In genomic region chr5:99116526-99116925, GRCh38 we compare ENCODE assay signal across 3 cellular contexts.
TF ChIP-seq lines count a peak whose summit lies in the region.

No MANE protein-coding gene starts in this region.

TF ChIP-seq in HepG2, 621 proteins besides CTCF, POLR2A, EP300 and RAD21:
- TF ChIP-seq RBAK (CRISPR knock-in tag; IDR thresholded peaks at IDR 0.05) = no peak
- peak; percentile 98 for TF ChIP-seq ATF7 (IDR thresholded peaks at IDR 0.05)
- no peak for TF ChIP-seq ATF7 (CRISPR knock-in tag; IDR thresholded peaks at IDR 0.05)
- TF ChIP-seq MAF1 (CRISPR knock-in tag; IDR thresholded peaks at IDR 0.05; ENCODE audit: borderline replicate concordance) = no peak
- TF ChIP-seq CREB1 (IDR thresholded peaks at IDR 0.05) = peak; percentile 92
- TF ChIP-seq CREB1 (CRISPR knock-in tag; IDR thresholded peaks at IDR 0.05) = no peak
- no peak for TF ChIP-seq TOE1 (CRISPR knock-in tag; IDR thresholded peaks at IDR 0.05)
- no peak for TF ChIP-seq KLF12 (CRISPR knock-in tag; IDR thresholded peaks at IDR 0.05; ENCODE audit: borderline replicate concordance)
- TF ChIP-seq SOX6 (IDR thresholded peaks at IDR 0.05) = no peak
- TF ChIP-seq SOX6 (CRISPR knock-in tag; IDR thresholded peaks at IDR 0.05) = no peak

TF ChIP-seq in GM12878, 131 proteins besides CTCF, POLR2A, EP300 and RAD21:
- no peak for TF ChIP-seq YBX1 (IDR thresholded peaks at IDR 0.05)
- 0 out of 2 replicates have a peak, but pooled peaks have one; percentile 26 for TF ChIP-seq ATF7 (IDR thresholded peaks at IDR 0.05; ENCODE audit: low read depth)

TF ChIP-seq in K562, 482 proteins besides CTCF, POLR2A, EP300 and RAD21:
- TF ChIP-seq, protein P1, sequence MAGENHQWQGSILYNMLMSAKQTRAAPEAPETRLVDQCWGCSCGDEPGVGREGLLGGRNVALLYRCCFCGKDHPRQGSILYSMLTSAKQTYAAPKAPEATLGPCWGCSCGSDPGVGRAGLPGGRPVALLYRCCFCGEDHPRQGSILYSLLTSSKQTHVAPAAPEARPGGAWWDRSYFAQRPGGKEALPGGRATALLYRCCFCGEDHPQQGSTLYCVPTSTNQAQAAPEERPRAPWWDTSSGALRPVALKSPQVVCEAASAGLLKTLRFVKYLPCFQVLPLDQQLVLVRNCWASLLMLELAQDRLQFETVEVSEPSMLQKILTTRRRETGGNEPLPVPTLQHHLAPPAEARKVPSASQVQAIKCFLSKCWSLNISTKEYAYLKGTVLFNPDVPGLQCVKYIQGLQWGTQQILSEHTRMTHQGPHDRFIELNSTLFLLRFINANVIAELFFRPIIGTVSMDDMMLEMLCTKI (IDR thresholded peaks at IDR 0.05; ENCODE audit: partially characterized antibody) = no peak
- peak; percentile 70 for TF ChIP-seq ATF7 (IDR thresholded peaks at IDR 0.05)
- TF ChIP-seq, protein P2, sequence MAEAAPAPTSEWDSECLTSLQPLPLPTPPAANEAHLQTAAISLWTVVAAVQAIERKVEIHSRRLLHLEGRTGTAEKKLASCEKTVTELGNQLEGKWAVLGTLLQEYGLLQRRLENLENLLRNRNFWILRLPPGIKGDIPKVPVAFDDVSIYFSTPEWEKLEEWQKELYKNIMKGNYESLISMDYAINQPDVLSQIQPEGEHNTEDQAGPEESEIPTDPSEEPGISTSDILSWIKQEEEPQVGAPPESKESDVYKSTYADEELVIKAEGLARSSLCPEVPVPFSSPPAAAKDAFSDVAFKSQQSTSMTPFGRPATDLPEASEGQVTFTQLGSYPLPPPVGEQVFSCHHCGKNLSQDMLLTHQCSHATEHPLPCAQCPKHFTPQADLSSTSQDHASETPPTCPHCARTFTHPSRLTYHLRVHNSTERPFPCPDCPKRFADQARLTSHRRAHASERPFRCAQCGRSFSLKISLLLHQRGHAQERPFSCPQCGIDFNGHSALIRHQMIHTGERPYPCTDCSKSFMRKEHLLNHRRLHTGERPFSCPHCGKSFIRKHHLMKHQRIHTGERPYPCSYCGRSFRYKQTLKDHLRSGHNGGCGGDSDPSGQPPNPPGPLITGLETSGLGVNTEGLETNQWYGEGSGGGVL (CRISPR knock-in tag; IDR thresholded peaks at IDR 0.05) = no peak
- TF ChIP-seq ATF1 (CRISPR knock-in tag; IDR thresholded peaks at IDR 0.05) = no peak
- peak; percentile 25; the same call in 1 of the 2 replicates for TF ChIP-seq ATF1 (tag; IDR thresholded peaks at IDR 0.05)
- TF ChIP-seq ZNF551 (CRISPR knock-in tag; IDR thresholded peaks at IDR 0.05) = no peak
- TF ChIP-seq ATF3 (IDR thresholded peaks at IDR 0.05) = peak; percentile 73
- TF ChIP-seq ATF3 (CRISPR knock-in tag; conservative IDR thresholded peaks at IDR 0.05) = no peak
- TF ChIP-seq POLR2AphosphoS5 (IDR thresholded peaks at IDR 0.05; ENCODE audit: control insufficient read depth, insufficient read depth, low read depth, low read length) = no peak
- TF ChIP-seq JUNB (CRISPR knock-in tag; conservative IDR thresholded peaks at IDR 0.05) = 0 out of 2 replicates have a peak, but pooled peaks have one; percentile 48
- TF ChIP-seq SNIP1 (IDR thresholded peaks at IDR 0.05; ENCODE audit: low read depth) = no peak
